ENCODE assay signal across 7 cellular contexts in genomic region chr15:69732133-69732532, GRCh38.
"Had no signal": no experiment of that assay in that cellular context is flagged by ENCODE, and none has a peak within 500 bp of the region (broad histone marks: within the 10 kb centered on the region; RNA-seq: fewer than 3 reads in every experiment).

No MANE protein-coding gene starts in this region.

- H3K27ac Mint-ChIP-seq: HFFc6 had no signal

- H3K9me3 ChIP-seq: HAP-1 had no signal

- H3K4me3 Mint-ChIP-seq: HFFc6 had no signal

- H3K27ac ChIP-seq: GM23248 had no signal

- ATAC-seq: HCT116 had no signal

- H3K9me3 Mint-ChIP-seq: HFFc6 had no signal

- H3K4me1 ChIP-seq: HAP-1 had no signal

- H3K4me3 ChIP-seq: GM23248, HAP-1 had no signal

- DNase-seq: GM23248, GOT3, H7, HFFc6, IMR-90 had no signal

- H3K36me3 ChIP-seq: HAP-1 had no signal
